Comparison of ENCODE assay signal across 8 cellular contexts in genomic region chr14:53953002-53953827, GRCh38. TPM values are rescaled to one million over a fixed set of nuclear protein-coding genes. Genes with fewer than 3 reads are reported as not detected.
A peak's percentile ranks its signal among the peaks of the same experiment; 100 is the strongest.
DNase-seq lines count a peak whose midpoint lies in the region; FAIRE-seq and TF ChIP-seq lines count a peak whose summit lies in the region.

No MANE protein-coding gene starts in this region.

- WGBS in GM23248 (ENCODE audit: low coverage in 1 of 2, low lambda C conversion rate in 2 of 2, missing lambda C conversion rate in 2 of 2), 2 experiments, result 1 to 2% methylated on average over 58 to 71 of the region's 72 CpGs

- no peaks in the 10 kb centered on the region for H3K36me3 ChIP-seq in GM23248 (ENCODE audit: low read depth)
- H3K36me3 ChIP-seq in NT2/D1 (ENCODE audit: insufficient read depth, insufficient read length, low read length), result peaks cover 68% of the 10 kb centered on the region
- H3K36me3 ChIP-seq in keratinocyte (ENCODE audit: control insufficient read depth in 2 of 2, extremely low read depth in 1 of 2, insufficient read depth in 2 of 2, low read length in 2 of 2), result peaks cover 0 to 8% of the 10 kb centered on the region in 2 experiments
- no peaks in the 10 kb centered on the region for H3K36me3 ChIP-seq in skeletal muscle satellite cell (ENCODE audit: insufficient read depth, low read length)

- H3K27me3 ChIP-seq in GM23248 (replicated peaks; ENCODE audit: insufficient read depth) (peaks cover 61% of the 10 kb centered on the region), NT2/D1 (ENCODE audit: insufficient read depth, insufficient read length) (no peaks in the 10 kb centered on the region), keratinocyte (ENCODE audit: control insufficient read depth, extremely low read depth, insufficient read depth, low read length) (no peaks in the 10 kb centered on the region), skeletal muscle satellite cell (ENCODE audit: control insufficient read depth, insufficient read depth, low read length) (peaks cover 28% of the 10 kb centered on the region)

- H3F3A ChIP-seq in GM23248 (ENCODE audit: insufficient read depth), result no peaks in the 10 kb centered on the region

- H2AFZ ChIP-seq in GM23248 (peak overlapping the region; percentile 60), keratinocyte (ENCODE audit: control insufficient read depth, low read length) (peak overlapping the region; percentile 71)

- no peaks in the 10 kb centered on the region for H3K79me2 ChIP-seq in GM23248 (ENCODE audit: insufficient read depth)
- peaks cover 20% of the 10 kb centered on the region for H3K79me2 ChIP-seq in keratinocyte (ENCODE audit: control insufficient read depth, insufficient read depth, low read length)

- H4K20me1 ChIP-seq in GM23248 (ENCODE audit: insufficient read depth) (no peaks in the 10 kb centered on the region), keratinocyte (ENCODE audit: control insufficient read depth, extremely low read depth, insufficient read depth, low read length) (no peaks in the 10 kb centered on the region)

- H3K9me3 ChIP-seq in GM23248 (ENCODE audit: low read depth) (no peaks in the 10 kb centered on the region), NT2/D1 (ENCODE audit: insufficient read depth, low read length) (no peaks in the 10 kb centered on the region), keratinocyte (ENCODE audit: control insufficient read depth, low read depth, low read length) (no peaks in the 10 kb centered on the region), skeletal muscle satellite cell (replicated peaks; ENCODE audit: low read length) (no peaks in the 10 kb centered on the region)

- no peak overlapping the region for H3K9ac ChIP-seq in GM23248
- H3K9ac ChIP-seq in NT2/D1 (ENCODE audit: insufficient read length, low read depth), result peak overlapping the region; percentile 99
- peak overlapping the region; percentile 76 for H3K9ac ChIP-seq in keratinocyte (ENCODE audit: control insufficient read depth, extremely low read depth, insufficient read depth, low read length)
- H3K9ac ChIP-seq in skeletal muscle satellite cell (ENCODE audit: low read depth, low read length), result peak overlapping the region; percentile 82

- H3K9me1 ChIP-seq in keratinocyte (ENCODE audit: control insufficient read depth, extremely low read depth, insufficient read depth, low read length), result no peaks in the 10 kb centered on the region

- in situ Hi-C loops in GM23248 (cut with MboI), result no loop called here

- H3K27ac ChIP-seq in GM23248, result no peak overlapping the region
- H3K27ac ChIP-seq in keratinocyte (ENCODE audit: control insufficient read depth, insufficient read depth, low read length), result peak overlapping the region; percentile 76

- FAIRE-seq in keratinocyte (lab: Jason Lieb, UNC), result no peak

- dilution Hi-C loops in keratinocyte (cut with MboI; ENCODE audit: extremely low pct_ligation_motif_present, low sequenced_read_pairs), result no loop called here

- H3K4me3 ChIP-seq in AG09309 (ENCODE audit: control insufficient read depth, low read depth, low read length) (peak overlapping the region; percentile 76), GM23248 (peak overlapping the region; percentile 71), NT2/D1 (ENCODE audit: insufficient read length, low read depth) (peak overlapping the region; percentile 94), choroid plexus epithelial cell (ENCODE audit: low read depth, low read length) (peak overlapping the region; percentile 48), keratinocyte (ENCODE audit: control insufficient read depth in 2 of 3, extremely low read depth in 1 of 3, insufficient read depth in 2 of 3, low read depth in 1 of 3, low read length in 3 of 3) (peak overlapping the region; percentile 50 to 90 (median 79)), skeletal muscle satellite cell (ENCODE audit: low read length) (peak overlapping the region; percentile 78)

- DNase-seq in AG09309 (ENCODE audit: low read depth) (peak; percentile 55), GM23248 (peak; percentile 58), NT2/D1 (ENCODE audit: low read depth, low spot score) (no peak), choroid plexus epithelial cell (ENCODE audit: low read depth) (peak; percentile 52), keratinocyte (ENCODE audit: low read depth, low spot score) (no peak), SKM-1 treated with dmso at 0.1 percent for 144 hours (lab: John Stamatoyannopoulos, UW; ENCODE audit: unreplicated experiment) (no peak)
- no peak for DNase-seq in central memory CD4-positive, alpha-beta T cell

- H3K9me2 ChIP-seq in GM23248 (ENCODE audit: insufficient read depth), result no peaks in the 10 kb centered on the region

- TF ChIP-seq CTCF in AG09309 (IDR thresholded peaks at IDR 0.05; ENCODE audit: control insufficient read depth, insufficient read depth, low read depth, low read length, missing control alignments) (no peak), choroid plexus epithelial cell (conservative IDR thresholded peaks at IDR 0.05; ENCODE audit: low read depth, low read length) (no peak), keratinocyte (optimal IDR thresholded peaks at IDR 0.05 in 1 of 3, IDR thresholded peaks at IDR 0.05 in 1 of 3, conservative IDR thresholded peaks at IDR 0.05 in 1 of 3; ENCODE audit: extremely low read depth in 1 of 3, insufficient read depth in 2 of 3, low read length in 3 of 3) (no peak)

- H3K4me2 ChIP-seq in GM23248 (ENCODE audit: unreplicated experiment) (peak overlapping the region; percentile 49), keratinocyte (ENCODE audit: control insufficient read depth, extremely low read depth, insufficient read depth, low read depth, low read length) (peak overlapping the region; percentile 93), skeletal muscle satellite cell (ENCODE audit: low read length) (peak overlapping the region; percentile 99)

- H3K4me1 ChIP-seq in GM23248 (ENCODE audit: insufficient read depth) (0 out of 2 replicates have a peak, but pooled peaks cover 4% of the 10 kb centered on the region), NT2/D1 (ENCODE audit: insufficient read depth, insufficient read length) (peaks cover 4% of the 10 kb centered on the region), keratinocyte (ENCODE audit: control insufficient read depth, extremely low read depth, insufficient read depth, low read length) (peaks cover 10% of the 10 kb centered on the region), skeletal muscle satellite cell (ENCODE audit: control insufficient read depth, insufficient read depth, low read length) (peaks cover 45% of the 10 kb centered on the region)

RNA-seq across cellular contexts. Expression of gene BMP4, which starts 3.4 kb away (rescaled TPM):
- not detected in 2 replicates for total RNA-seq in GM23248 (2014; rRNA removed; shearing (Covaris generic))
- polyA plus RNA-seq in GM23248 (2016; fragmentation: Nextera tagmentation; extraction: Ambion mirVana), result not detected in 2 replicates
- polyA plus RNA-seq in keratinocyte, result 4.0 to 8.5 TPM (median 6.5 TPM) in 3 replicates
- polyA plus RNA-seq in keratinocyte (2011; ENCODE audit: low read depth), result 0.39 TPM
- 2.6 and 5.0 TPM in 2 replicates for polyA plus RNA-seq in keratinocyte (2011; cell fraction: cytosol; rRNA removed)
- polyA plus RNA-seq in keratinocyte (2011; cell fraction: nucleus; rRNA removed), result 4.6 and 7.6 TPM in 2 replicates
- polyA plus RNA-seq in keratinocyte (2012; ENCODE audit: low replicate concordance), result 1.2 and 11.6 TPM in 2 replicates
- polyA minus RNA-seq in keratinocyte, result 2.0 to 6.3 TPM (median 4.3 TPM) in 3 replicates
- polyA minus RNA-seq in keratinocyte (2011; cell fraction: cytosol; rRNA and poly(A)+ RNA removed), result 4.0 TPM
- 3.8 and 4.9 TPM in 2 replicates for polyA minus RNA-seq in keratinocyte (2011; cell fraction: nucleus; rRNA and poly(A)+ RNA removed)
- 0.87 TPM in 1 of 2 replicates, not detected in the other for total RNA-seq in skeletal muscle satellite cell (2012; rRNA removed)

Comparison
In these comparisons a context has a peak if more than half of its experiments do, and no peak if none do; other contexts are left out.
1. DNase-seq: peak in AG09309 (single experiment), GM23248 (single experiment) and choroid plexus epithelial cell (single experiment); none in NT2/D1 (single experiment), keratinocyte (single experiment), SKM-1 treated with dmso at 0.1 percent for 144 hours (single experiment) and central memory CD4-positive, alpha-beta T cell (single experiment).
2. H3K4me2 ChIP-seq: peak in every context shown above with its lines; median percentile 99 in skeletal muscle satellite cell; 93 in keratinocyte; 49 in GM23248.
3. Peak in every context shown above with its lines, with median percentiles within 50 percentile points of each other: H3K4me3 ChIP-seq.